8 cellular contexts compared by ENCODE assay signal in the genomic region with DNA sequence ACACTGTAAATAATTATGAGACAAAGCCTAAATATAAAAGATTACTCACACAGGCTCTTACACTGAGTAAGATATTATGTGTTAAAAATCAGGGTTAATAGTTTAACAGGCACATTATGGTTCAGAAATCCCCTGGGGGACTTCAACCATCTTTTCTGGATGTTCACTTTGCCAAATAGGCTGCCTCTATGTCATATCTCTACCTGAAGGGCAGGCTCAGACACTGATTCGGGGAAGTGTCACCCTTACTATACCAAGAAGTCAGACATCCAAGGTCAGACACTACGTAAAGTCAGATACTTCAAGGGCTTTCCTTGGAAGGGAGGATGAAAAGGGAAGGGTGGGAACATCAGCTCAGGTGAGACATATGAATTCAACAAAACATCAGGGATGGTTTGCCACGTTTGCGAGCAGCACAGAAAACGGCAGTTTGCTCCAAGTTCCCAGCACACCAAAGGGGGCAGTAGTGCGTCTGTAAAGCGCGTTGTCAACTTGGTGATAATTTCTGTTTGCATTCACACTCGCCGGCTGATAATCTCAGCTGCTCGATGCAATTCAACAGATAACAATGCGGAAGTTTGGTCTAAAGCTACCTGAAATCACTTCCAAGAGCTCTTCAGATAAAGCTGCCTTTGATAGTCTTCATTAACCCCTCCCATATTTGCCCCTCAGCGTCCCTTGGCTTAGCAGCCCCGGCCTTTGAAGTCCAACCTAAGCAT. TPM values are rescaled to one million over a fixed set of nuclear protein-coding genes. Genes with fewer than 3 reads are reported as not detected.
DNase-seq lines count a peak whose midpoint lies in the region; ATAC-seq and TF ChIP-seq lines count a peak whose summit lies in the region.

No MANE protein-coding gene starts in this region.

- peaks cover 5% of the 10 kb centered on the region for H3K9me3 Mint-ChIP-seq in neural progenitor cell

- H3K4me3 Mint-ChIP-seq in neural progenitor cell = peak overlapping the region; percentile 81

- H3K4me3 ChIP-seq in DOHH2 (ENCODE audit: low read length) (peak overlapping the region; percentile 99), neural progenitor cell (peak overlapping the region; percentile 38), subcutaneous abdominal adipose tissue (ENCODE audit: low read depth in 1 of 5, low read length in 5 of 5) (peak overlapping the region; percentile 71 to 99 (median 84))
- H3K4me3 ChIP-seq in Jurkat, Clone E6-1 (ENCODE audit: low read length) = peak overlapping the region; percentile 62

- H3K36me3 Mint-ChIP-seq in neural progenitor cell = no peaks in the 10 kb centered on the region

- H3K27ac ChIP-seq in DOHH2 (ENCODE audit: low read depth, low read length) = peak overlapping the region; percentile 87
- no peak overlapping the region for H3K27ac ChIP-seq in neural progenitor cell
- peak overlapping the region; percentile 78 for H3K27ac ChIP-seq in subcutaneous abdominal adipose tissue (ENCODE audit: low read depth, low read length)

- H2AFZ ChIP-seq in neural progenitor cell (replicated peaks) = peak overlapping the region; percentile 84

- peaks cover 40% of the 10 kb centered on the region for H3K79me2 ChIP-seq in DOHH2 (ENCODE audit: control insufficient read depth, low read length)
- H3K79me2 ChIP-seq in neural progenitor cell (ENCODE audit: low read depth) = no peaks in the 10 kb centered on the region

- peaks cover 22% of the 10 kb centered on the region for H3F3A ChIP-seq in DOHH2 (ENCODE audit: control insufficient read depth, insufficient read depth)
- peaks cover 19% of the 10 kb centered on the region for H3F3A ChIP-seq in neural progenitor cell (ENCODE audit: low read depth)

- H3K9ac ChIP-seq in neural progenitor cell (no peak overlapping the region), subcutaneous abdominal adipose tissue (ENCODE audit: low read length in 5 of 5) (peak overlapping the region; percentile 61 to 87 (median 74))

- H3K9me3 ChIP-seq in DOHH2 (ENCODE audit: control insufficient read depth, insufficient read depth, low read length) (no peaks in the 10 kb centered on the region), neural progenitor cell (ENCODE audit: low read depth) (no peaks in the 10 kb centered on the region), subcutaneous abdominal adipose tissue (ENCODE audit: control insufficient read depth in 5 of 5, low read length in 5 of 5) (no peaks in the 10 kb centered on the region)

- TF ChIP-seq CTCF in DOHH2 (IDR thresholded peaks at IDR 0.05; ENCODE audit: low read depth, low read length, poor library complexity, severe bottlenecking) = peak; percentile 88
- peak; percentile 76 for TF ChIP-seq CTCF in neural progenitor cell (IDR thresholded peaks at IDR 0.05)

- H3K9me2 ChIP-seq in DOHH2 (replicated peaks; ENCODE audit: control insufficient read depth, low read length) = no peaks in the 10 kb centered on the region

- no peaks in the 10 kb centered on the region for H3K27me3 ChIP-seq in DOHH2 (ENCODE audit: control insufficient read depth, low read length)
- H3K27me3 ChIP-seq in neural progenitor cell = no peaks in the 10 kb centered on the region
- no peaks in the 10 kb centered on the region for H3K27me3 ChIP-seq in subcutaneous abdominal adipose tissue (ENCODE audit: control insufficient read depth in 5 of 5, insufficient read depth in 4 of 5, low read length in 5 of 5)

- peaks cover 21% of the 10 kb centered on the region for H3K4me1 Mint-ChIP-seq in neural progenitor cell

- H3K27ac Mint-ChIP-seq in neural progenitor cell = peak overlapping the region; percentile 59

- peaks cover 31% of the 10 kb centered on the region for H3K36me3 ChIP-seq in DOHH2 (ENCODE audit: control insufficient read depth, low read length)
- H3K36me3 ChIP-seq in neural progenitor cell = no peaks in the 10 kb centered on the region
- no peaks in the 10 kb centered on the region for H3K36me3 ChIP-seq in subcutaneous abdominal adipose tissue (ENCODE audit: control insufficient read depth in 5 of 5, insufficient read depth in 5 of 5, low read length in 5 of 5)

- H3K4me1 ChIP-seq in DOHH2 (ENCODE audit: control insufficient read depth, low read length) (peaks cover 30% of the 10 kb centered on the region), neural progenitor cell (peaks cover 21% of the 10 kb centered on the region), subcutaneous abdominal adipose tissue (ENCODE audit: control insufficient read depth in 5 of 5, insufficient read depth in 5 of 5, low read length in 5 of 5) (peaks cover 4 to 42% (median 14%) of the 10 kb centered on the region in 5 donors)

- peak; percentile 74 for DNase-seq in Jurkat, Clone E6-1 (ENCODE audit: low read depth, low spot score)
- DNase-seq in RKO (ENCODE audit: low spot score) (peak; percentile 89), foreskin melanocyte (peak; percentile 81), neural progenitor cell (ENCODE audit: low spot score) (peak; percentile 77)
- DNase-seq in activated effector memory CD4-positive, alpha-beta T cell treated with Interleukin-2 at 50 U/mL for 16 hours = peak; percentile 69

- H4K20me1 ChIP-seq in DOHH2 (ENCODE audit: control insufficient read depth, insufficient read depth, low read depth, low read length) (no peaks in the 10 kb centered on the region), neural progenitor cell (ENCODE audit: low read depth) (no peaks in the 10 kb centered on the region)

- peak; percentile 55 for ATAC-seq in GM21723 (IDR thresholded peaks at IDR 0.05; ENCODE audit: unreplicated experiment)

- no peaks in the 10 kb centered on the region for H3K27me3 Mint-ChIP-seq in neural progenitor cell (ENCODE audit: insufficient read depth, low read depth)

- H3K4me2 ChIP-seq in DOHH2 (ENCODE audit: low read length) = peak overlapping the region; percentile 65
- H3K4me2 ChIP-seq in neural progenitor cell = peak overlapping the region; percentile 69

RNA-seq across cellular contexts. Expression of a gene that starts 0.9 kb away (rescaled TPM):
- not detected for polyA plus RNA-seq in Jurkat, Clone E6-1 (2012; ENCODE audit: insufficient read depth, insufficient read length)
- total RNA-seq in neural progenitor cell (ENCODE audit: low replicate concordance) = not detected in 2 replicates

Comparison
In these comparisons a context has a peak if more than half of its experiments do, and no peak if none do; other contexts are left out.
1. H3K4me3 ChIP-seq: peak in every context shown above with its lines; median percentile 99 in DOHH2; 84 in subcutaneous abdominal adipose tissue; 62 in Jurkat, Clone E6-1; 38 in neural progenitor cell.